Comparison of ENCODE assay signal across 16 cellular contexts in genomic region chr6:33071579-33071978, GRCh38. TPM values are rescaled to one million over a fixed set of nuclear protein-coding genes. Genes with fewer than 3 reads are reported as not detected.
A peak's percentile ranks its signal among the peaks of the same experiment; 100 is the strongest.
DNase-seq lines count a peak whose midpoint lies in the region; ATAC-seq, FAIRE-seq and TF ChIP-seq lines count a peak whose summit lies in the region.
"Had no signal": no experiment of that assay in that cellular context is flagged by ENCODE, and none has a peak within 500 bp of the region (broad histone marks: within the 10 kb centered on the region; RNA-seq: fewer than 3 reads in every experiment).

No MANE protein-coding gene starts in this region.

- no peaks in the 10 kb centered on the region for H3K27me3 ChIP-seq in left ventricle myocardium inferior (ENCODE audit: low read depth)
- no peaks in the 10 kb centered on the region for H3K27me3 ChIP-seq in left lung
- H3K27me3 ChIP-seq: transverse colon had no signal

- ATAC-seq in T-cell (replicated peaks in 1 of 4), result no peak
- ATAC-seq in left lung, result no peak
- no peak for ATAC-seq in HG02870 (IDR thresholded peaks at IDR 0.05; ENCODE audit: unreplicated experiment)
- ATAC-seq in HG03354 (IDR thresholded peaks at IDR 0.05; ENCODE audit: poor library complexity, severe bottlenecking, unreplicated experiment), result no peak

- H3K4me3 Mint-ChIP-seq in T-cell, result peak overlapping the region; percentile 37 to 80 (median 40)

- peaks cover 32 to 41% (median 38%) of the 10 kb centered on the region in 3 donors for H3K4me1 Mint-ChIP-seq in T-cell

- TF ChIP-seq CTCF in left ventricle myocardium inferior (IDR thresholded peaks at IDR 0.05; ENCODE audit: borderline replicate concordance) (no peak), left lung (IDR thresholded peaks at IDR 0.05) (no peak)

- POLR2A ChIA-PET in T-cell (lab: Charles Lee), result no interaction called here

- H3K27ac ChIP-seq in left ventricle myocardium inferior (replicated peaks) (no peak overlapping the region), left lung (no peak overlapping the region)
- H3K27ac ChIP-seq: GM23248, transverse colon had no signal

- peak overlapping the region in 1 of 2 donors; percentile 48 for H3K27ac Mint-ChIP-seq in T-cell

- DNase-seq in left ventricle myocardium inferior, result no peak
- no peak for DNase-seq in cardiac septum (ENCODE audit: low spot score)
- DNase-seq in T-cell, result no peak
- DNase-seq in left lung, result no peak
- DNase-seq in urothelium cell line (ENCODE audit: low spot score), result no peak
- DNase-seq in NCI-H1417 (lab: John Stamatoyannopoulos, UW), result no peak
- DNase-seq: activated effector memory CD4-positive, alpha-beta T cell treated with Interleukin-2 at 50 U/mL for 16 hours; effector CD4-positive, alpha-beta T cell; GM23248; mesenchymal stem cell; NCI-H446; nucleus accumbens; SK-N-SH; transverse colon had no signal

- H3K4me1 ChIP-seq in left ventricle myocardium inferior (peaks cover 25% of the 10 kb centered on the region), left lung (peaks cover 0 to 50% of the 10 kb centered on the region in 2 donors)
- H3K4me1 ChIP-seq: transverse colon had no signal

- H3K9me3 ChIP-seq in left ventricle myocardium inferior (replicated peaks) (peaks cover 4% of the 10 kb centered on the region), left lung (no peaks in the 10 kb centered on the region)
- H3K9me3 ChIP-seq: SK-N-SH, transverse colon had no signal

- intact Hi-C loops in left ventricle myocardium inferior (cut with micrococcal nuclease), result no loop called here
- intact Hi-C loops in cardiac septum (cut with DNase I), result no loop called here
- intact Hi-C loops in left lung (cut with DNase I), result no loop called here

- H3K36me3 ChIP-seq in left ventricle myocardium inferior, result peaks cover 25% of the 10 kb centered on the region
- peaks cover 0 to 31% of the 10 kb centered on the region in 2 donors for H3K36me3 ChIP-seq in left lung
- H3K36me3 ChIP-seq: transverse colon had no signal

- peaks cover 18% of the 10 kb centered on the region for H3K36me3 Mint-ChIP-seq in T-cell

- FAIRE-seq in urothelium cell line (lab: Jason Lieb, UNC), result no peak

- CTCF ChIA-PET in T-cell (lab: Charles Lee), result interaction anchor here in 1 of 2 donors (0.9 to 2.0 kb wide), 3 partner anchors 53 to 58 kb away, joined by 3 to 5 read pairs (median 3); no protein-coding TSS in a partner anchor

- peak overlapping the region; percentile 63 for H3K4me3 ChIP-seq in left ventricle myocardium inferior
- H3K4me3 ChIP-seq in left lung, result peak overlapping the region; percentile 3 to 55
- H3K4me3 ChIP-seq: GM23248 had no signal

- no peaks in the 10 kb centered on the region for H3K27me3 Mint-ChIP-seq in T-cell

- H3K9me3 Mint-ChIP-seq in T-cell, result no peaks in the 10 kb centered on the region

RNA-seq across cellular contexts. Expression of gene HLA-DPA1, which starts 1.9 kb away (rescaled TPM):
- total RNA-seq in left ventricle myocardium inferior (28.8 TPM), cardiac septum (35.8 TPM), T-cell (10 to 100 TPM; 29.6 to 68.4 (median 35.9) TPM), left lung (100 to 1,000 TPM; 354 to 476 TPM)

RNA-seq across cellular contexts. Expression of gene HLA-DPB1, which starts 4.2 kb away (rescaled TPM):
- total RNA-seq in left ventricle myocardium inferior (34.1 TPM), cardiac septum (32.8 TPM), T-cell (10 to 100 TPM; 41.2 to 78.9 (median 58.4) TPM), left lung (100 to 1,000 TPM; 206 to 326 TPM)
